ENCODE assay signal across 1 cellular context in the genomic region with DNA sequence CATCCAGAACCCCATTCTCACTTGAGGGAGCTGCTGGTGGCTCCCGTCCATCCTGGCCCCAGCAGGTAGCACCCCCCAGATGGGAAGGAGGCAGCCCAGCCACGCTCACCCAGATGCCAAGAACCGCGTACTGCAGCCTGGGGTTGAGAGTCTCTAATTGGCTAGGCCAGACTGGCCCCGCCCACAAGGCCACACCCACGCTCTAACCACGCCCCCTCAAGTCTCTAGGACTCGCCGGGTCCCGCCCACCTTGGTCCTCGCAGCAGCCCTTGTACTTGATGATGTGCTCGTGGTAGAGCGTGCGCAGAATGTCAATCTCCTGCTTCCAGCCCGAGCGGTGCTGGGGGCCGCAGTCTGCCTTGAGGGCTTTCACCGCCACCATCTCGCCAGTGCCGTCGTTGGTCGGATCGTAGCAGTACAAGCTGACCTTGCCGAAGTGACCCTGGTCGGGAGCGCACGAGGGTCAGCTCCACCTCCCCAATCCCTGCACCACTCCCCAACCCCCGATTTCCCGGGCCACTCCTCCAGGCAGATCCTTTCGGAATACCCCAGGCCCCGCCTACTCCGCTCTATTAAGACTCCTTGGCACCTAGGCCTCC.
A peak's percentile ranks its signal among the peaks of the same experiment; 100 is the strongest.
TF ChIP-seq lines count a peak whose summit lies in the region.

No MANE protein-coding gene starts in this region.

TF ChIP-seq in K562, 482 proteins besides CTCF, POLR2A, EP300 and RAD21 (continued from another document and continues in another):
- 0 out of 2 replicates have a peak, but pooled peaks have one; percentile 13 for TF ChIP-seq HBP1 (CRISPR knock-in tag; IDR thresholded peaks at IDR 0.05)
- TF ChIP-seq NRF1 (conservative IDR thresholded peaks at IDR 0.05 in 1 of 2, IDR thresholded peaks at IDR 0.05 in 1 of 2), result peak; percentile 43 to 63; a peak in 3 of 4 replicates
- no peak for TF ChIP-seq MNT (conservative IDR thresholded peaks at IDR 0.05)
- TF ChIP-seq RCOR1 (IDR thresholded peaks at IDR 0.05; ENCODE audit: borderline replicate concordance in 1 of 2, low read depth in 2 of 2, low read length in 2 of 2), result no peak
- TF ChIP-seq RBM34 (IDR thresholded peaks at IDR 0.05; ENCODE audit: borderline replicate concordance, insufficient read depth, low read length), result no peak
- no peak; the same call in 1 of the 2 replicates for TF ChIP-seq RBFOX2 (IDR thresholded peaks at IDR 0.05; ENCODE audit: low read depth, low read length)
- no peak for TF ChIP-seq ELF1 (tag; IDR thresholded peaks at IDR 0.05)
- TF ChIP-seq HDAC6 (IDR thresholded peaks at IDR 0.05; ENCODE audit: low read depth, low read length), result no peak
- TF ChIP-seq XRCC5 (IDR thresholded peaks at IDR 0.05; ENCODE audit: low read depth, low read length), result no peak
- TF ChIP-seq YBX1 (IDR thresholded peaks at IDR 0.05), result no peak
- TF ChIP-seq CHD4 (IDR thresholded peaks at IDR 0.05; ENCODE audit: insufficient read depth, insufficient replicate concordance, low read depth, low read length, poor library complexity, severe bottlenecking), result no peak
- TF ChIP-seq HSF4 (CRISPR knock-in tag; IDR thresholded peaks at IDR 0.05; ENCODE audit: borderline replicate concordance), result no peak
- no peak for TF ChIP-seq ZNF12 (CRISPR knock-in tag; IDR thresholded peaks at IDR 0.05)
- no peak for TF ChIP-seq ZFX (CRISPR knock-in tag; IDR thresholded peaks at IDR 0.05)
- no peak for TF ChIP-seq NFE2L1 (tag; IDR thresholded peaks at IDR 0.05; ENCODE audit: borderline replicate concordance, low read depth)
- TF ChIP-seq MAZ (CRISPR knock-in tag; conservative IDR thresholded peaks at IDR 0.05 in 1 of 2, IDR thresholded peaks at IDR 0.05 in 1 of 2), result no peak
- no peak for TF ChIP-seq ZNF589 (CRISPR knock-in tag; IDR thresholded peaks at IDR 0.05; ENCODE audit: low read depth)
- TF ChIP-seq MYBL2 (IDR thresholded peaks at IDR 0.05; ENCODE audit: low read depth), result no peak
- no peak for TF ChIP-seq MYBL2 (CRISPR knock-in tag; IDR thresholded peaks at IDR 0.05; ENCODE audit: borderline replicate concordance)
- TF ChIP-seq, protein P1, sequence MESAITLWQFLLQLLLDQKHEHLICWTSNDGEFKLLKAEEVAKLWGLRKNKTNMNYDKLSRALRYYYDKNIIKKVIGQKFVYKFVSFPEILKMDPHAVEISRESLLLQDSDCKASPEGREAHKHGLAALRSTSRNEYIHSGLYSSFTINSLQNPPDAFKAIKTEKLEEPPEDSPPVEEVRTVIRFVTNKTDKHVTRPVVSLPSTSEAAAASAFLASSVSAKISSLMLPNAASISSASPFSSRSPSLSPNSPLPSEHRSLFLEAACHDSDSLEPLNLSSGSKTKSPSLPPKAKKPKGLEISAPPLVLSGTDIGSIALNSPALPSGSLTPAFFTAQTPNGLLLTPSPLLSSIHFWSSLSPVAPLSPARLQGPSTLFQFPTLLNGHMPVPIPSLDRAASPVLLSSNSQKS (CRISPR knock-in tag; IDR thresholded peaks at IDR 0.05), result no peak
- TF ChIP-seq ZBTB43 (CRISPR knock-in tag; IDR thresholded peaks at IDR 0.05), result no peak
- no peak for TF ChIP-seq ZNF75A (CRISPR knock-in tag; IDR thresholded peaks at IDR 0.05)
- no peak for TF ChIP-seq RFX5 (IDR thresholded peaks at IDR 0.05; ENCODE audit: low read depth, low read length)
- no peak for TF ChIP-seq YY1 (IDR thresholded peaks at IDR 0.05; ENCODE audit: borderline replicate concordance in 1 of 3, control insufficient read depth in 1 of 3, extremely low read depth in 1 of 3, insufficient read depth in 3 of 3, insufficient read length in 1 of 3, insufficient replicate concordance in 2 of 3, low read depth in 1 of 3, low read length in 2 of 3)
- no peak for TF ChIP-seq ADNP (tag; IDR thresholded peaks at IDR 0.05)
- TF ChIP-seq ZC3H4 (CRISPR knock-in tag; IDR thresholded peaks at IDR 0.05; ENCODE audit: borderline replicate concordance), result no peak
- TF ChIP-seq, protein P2, sequence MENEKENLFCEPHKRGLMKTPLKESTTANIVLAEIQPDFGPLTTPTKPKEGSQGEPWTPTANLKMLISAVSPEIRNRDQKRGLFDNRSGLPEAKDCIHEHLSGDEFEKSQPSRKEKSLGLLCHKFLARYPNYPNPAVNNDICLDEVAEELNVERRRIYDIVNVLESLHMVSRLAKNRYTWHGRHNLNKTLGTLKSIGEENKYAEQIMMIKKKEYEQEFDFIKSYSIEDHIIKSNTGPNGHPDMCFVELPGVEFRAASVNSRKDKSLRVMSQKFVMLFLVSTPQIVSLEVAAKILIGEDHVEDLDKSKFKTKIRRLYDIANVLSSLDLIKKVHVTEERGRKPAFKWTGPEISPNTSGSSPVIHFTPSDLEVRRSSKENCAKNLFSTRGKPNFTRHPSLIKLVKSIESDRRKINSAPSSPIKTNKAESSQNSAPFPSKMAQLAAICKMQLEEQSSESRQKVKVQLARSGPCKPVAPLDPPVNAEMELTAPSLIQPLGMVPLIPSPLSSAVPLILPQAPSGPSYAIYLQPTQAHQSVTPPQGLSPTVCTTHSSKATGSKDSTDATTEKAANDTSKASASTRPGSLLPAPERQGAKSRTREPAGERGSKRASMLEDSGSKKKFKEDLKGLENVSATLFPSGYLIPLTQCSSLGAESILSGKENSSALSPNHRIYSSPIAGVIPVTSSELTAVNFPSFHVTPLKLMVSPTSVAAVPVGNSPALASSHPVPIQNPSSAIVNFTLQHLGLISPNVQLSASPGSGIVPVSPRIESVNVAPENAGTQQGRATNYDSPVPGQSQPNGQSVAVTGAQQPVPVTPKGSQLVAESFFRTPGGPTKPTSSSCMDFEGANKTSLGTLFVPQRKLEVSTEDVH (IDR thresholded peaks at IDR 0.05; ENCODE audit: low read depth, partially characterized antibody), result no peak
- TF ChIP-seq, protein P3, sequence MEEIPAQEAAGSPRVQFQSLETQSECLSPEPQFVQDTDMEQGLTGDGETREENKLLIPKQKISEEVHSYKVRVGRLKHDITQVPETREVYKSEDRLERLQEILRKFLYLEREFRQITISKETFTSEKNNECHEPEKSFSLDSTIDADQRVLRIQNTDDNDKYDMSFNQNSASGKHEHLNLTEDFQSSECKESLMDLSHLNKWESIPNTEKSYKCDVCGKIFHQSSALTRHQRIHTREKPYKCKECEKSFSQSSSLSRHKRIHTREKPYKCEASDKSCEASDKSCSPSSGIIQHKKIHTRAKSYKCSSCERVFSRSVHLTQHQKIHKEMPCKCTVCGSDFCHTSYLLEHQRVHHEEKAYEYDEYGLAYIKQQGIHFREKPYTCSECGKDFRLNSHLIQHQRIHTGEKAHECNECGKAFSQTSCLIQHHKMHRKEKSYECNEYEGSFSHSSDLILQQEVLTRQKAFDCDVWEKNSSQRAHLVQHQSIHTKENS (CRISPR knock-in tag; IDR thresholded peaks at IDR 0.05), result no peak
- TF ChIP-seq ZNF830 (CRISPR knock-in tag; IDR thresholded peaks at IDR 0.05), result no peak
- no peak for TF ChIP-seq ZNF445 (CRISPR knock-in tag; IDR thresholded peaks at IDR 0.05; ENCODE audit: low read depth)
- no peak; the same call in 1 of the 2 replicates for TF ChIP-seq KLF1 (tag; IDR thresholded peaks at IDR 0.05)
- TF ChIP-seq HDAC1 (IDR thresholded peaks at IDR 0.05), result no peak
- TF ChIP-seq HLTF (IDR thresholded peaks at IDR 0.05), result no peak
- TF ChIP-seq, protein P4, sequence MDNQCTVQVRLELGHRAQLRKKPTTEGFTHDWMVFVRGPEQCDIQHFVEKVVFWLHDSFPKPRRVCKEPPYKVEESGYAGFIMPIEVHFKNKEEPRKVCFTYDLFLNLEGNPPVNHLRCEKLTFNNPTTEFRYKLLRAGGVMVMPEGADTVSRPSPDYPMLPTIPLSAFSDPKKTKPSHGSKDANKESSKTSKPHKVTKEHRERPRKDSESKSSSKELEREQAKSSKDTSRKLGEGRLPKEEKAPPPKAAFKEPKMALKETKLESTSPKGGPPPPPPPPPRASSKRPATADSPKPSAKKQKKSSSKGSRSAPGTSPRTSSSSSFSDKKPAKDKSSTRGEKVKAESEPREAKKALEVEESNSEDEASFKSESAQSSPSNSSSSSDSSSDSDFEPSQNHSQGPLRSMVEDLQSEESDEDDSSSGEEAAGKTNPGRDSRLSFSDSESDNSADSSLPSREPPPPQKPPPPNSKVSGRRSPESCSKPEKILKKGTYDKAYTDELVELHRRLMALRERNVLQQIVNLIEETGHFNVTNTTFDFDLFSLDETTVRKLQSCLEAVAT (IDR thresholded peaks at IDR 0.05), result peak in 1 of 2 experiments; percentile 25; a peak in 1 of 4 replicates
- no peak for TF ChIP-seq SMARCB1 (IDR thresholded peaks at IDR 0.05; ENCODE audit: insufficient read length, low read depth)
- no peak for TF ChIP-seq ATF2 (CRISPR knock-in tag; IDR thresholded peaks at IDR 0.05)
- no peak for TF ChIP-seq NR2F6 (CRISPR knock-in tag; IDR thresholded peaks at IDR 0.05)
- TF ChIP-seq ZNF140 (CRISPR knock-in tag; IDR thresholded peaks at IDR 0.05), result no peak
- no peak for TF ChIP-seq ZNF584 (CRISPR knock-in tag; IDR thresholded peaks at IDR 0.05; ENCODE audit: low read depth)
- no peak for TF ChIP-seq MXI1 (IDR thresholded peaks at IDR 0.05; ENCODE audit: low read depth, low read length)
- no peak for TF ChIP-seq ZNF644 (tag; IDR thresholded peaks at IDR 0.05; ENCODE audit: low read depth)
- TF ChIP-seq EGR1 (conservative IDR thresholded peaks at IDR 0.05), result peak; percentile 69
- TF ChIP-seq TAL1 (IDR thresholded peaks at IDR 0.05), result no peak
- TF ChIP-seq ETV6 (IDR thresholded peaks at IDR 0.05; ENCODE audit: borderline replicate concordance in 1 of 2, low read depth in 2 of 2, low read length in 1 of 2), result no peak
- no peak for TF ChIP-seq ETV6 (CRISPR knock-in tag; IDR thresholded peaks at IDR 0.05; ENCODE audit: borderline replicate concordance)
- TF ChIP-seq ZNF507 (tag; conservative IDR thresholded peaks at IDR 0.05), result no peak
- TF ChIP-seq ZNF124 (CRISPR knock-in tag; IDR thresholded peaks at IDR 0.05), result no peak
- no peak for TF ChIP-seq NR2C1 (IDR thresholded peaks at IDR 0.05)
- TF ChIP-seq NR2C1 (tag; IDR thresholded peaks at IDR 0.05), result no peak
- no peak for TF ChIP-seq ZBTB5 (IDR thresholded peaks at IDR 0.05)
- no peak for TF ChIP-seq HNRNPL (IDR thresholded peaks at IDR 0.05; ENCODE audit: low read depth, low read length)
- TF ChIP-seq HDGF (IDR thresholded peaks at IDR 0.05), result no peak
